In the genomic region with DNA sequence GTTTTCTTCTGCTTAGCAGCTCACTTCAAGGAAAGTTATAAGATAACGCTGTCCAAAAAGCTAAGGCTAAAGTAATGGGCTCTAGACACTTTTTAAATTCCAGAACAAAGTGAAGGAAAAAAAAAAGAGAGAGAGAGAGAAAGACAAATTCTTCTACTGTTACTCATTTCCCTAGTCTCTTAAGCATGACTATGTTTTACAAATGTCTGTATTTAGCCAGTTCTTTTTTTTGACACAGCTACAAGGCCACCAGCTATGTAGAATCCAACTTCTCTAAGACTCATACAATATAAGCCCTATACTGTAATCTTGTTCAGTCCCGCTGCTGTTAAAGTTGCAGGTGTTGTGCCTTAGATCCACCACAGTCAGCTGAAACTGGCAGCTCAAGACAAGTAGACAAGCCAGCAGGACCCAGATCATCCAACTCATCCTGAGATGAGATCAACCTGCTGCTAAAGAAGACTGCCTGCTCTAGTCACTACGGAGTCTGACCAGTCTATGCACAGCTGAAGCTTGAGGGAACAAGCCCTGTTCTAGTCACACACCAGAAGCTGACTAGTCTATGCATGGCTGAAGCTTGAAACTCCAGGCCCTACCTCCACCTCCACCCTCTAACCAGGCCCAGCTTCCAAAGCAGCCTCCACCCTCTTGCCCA, we compare ENCODE assay signal across 16 cellular contexts. TPM values are rescaled to one million over a fixed set of nuclear protein-coding genes. Genes with fewer than 3 reads are reported as not detected.
DNase-seq lines count a peak whose midpoint lies in the region; ATAC-seq and TF ChIP-seq lines count a peak whose summit lies in the region.
"Had no signal": no experiment of that assay in that cellular context is flagged by ENCODE, and none has a peak within 500 bp of the region (broad histone marks: within the 10 kb centered on the region; RNA-seq: fewer than 3 reads in every experiment).

No MANE protein-coding gene starts in this region.

- H4K20me1 ChIP-seq in SU-DHL-6 (ENCODE audit: low read depth, low read length) (no peaks in the 10 kb centered on the region), fibroblast of lung (ENCODE audit: control insufficient read depth, extremely low read depth, insufficient read depth, low read length) (no peaks in the 10 kb centered on the region)

- no peaks in the 10 kb centered on the region for H3K9me3 Mint-ChIP-seq in osteocyte (ENCODE audit: unreplicated experiment)

- H3K36me3 ChIP-seq in SU-DHL-6 (ENCODE audit: low read length) (peaks cover 10% of the 10 kb centered on the region), fibroblast of lung (ENCODE audit: control insufficient read depth, insufficient read depth, low read length) (no peaks in the 10 kb centered on the region), testis (ENCODE audit: low read depth, missing control alignments) (no peaks in the 10 kb centered on the region), neuronal stem cell (replicated peaks in 1 of 2; ENCODE audit: control insufficient read depth in 2 of 2, insufficient read depth in 2 of 2, low read length in 2 of 2) (peaks cover 5 to 66% of the 10 kb centered on the region in 2 donors)

- H3K36me3 Mint-ChIP-seq in osteocyte (ENCODE audit: unreplicated experiment): peaks cover 48% of the 10 kb centered on the region

- no peak overlapping the region for H2AFZ ChIP-seq in SU-DHL-6 (ENCODE audit: low read depth, low read length, severe bottlenecking)
- no peak overlapping the region for H2AFZ ChIP-seq in fibroblast of lung (ENCODE audit: low read length)
- H2AFZ ChIP-seq in neuronal stem cell (ENCODE audit: low read length): no peak overlapping the region

- peaks cover 2% of the 10 kb centered on the region; the same call in 1 of the 2 replicates for H3F3A ChIP-seq in SU-DHL-6 (ENCODE audit: insufficient read depth)

- H3K79me2 ChIP-seq in SU-DHL-6 (ENCODE audit: insufficient read depth, low read length): no peaks in the 10 kb centered on the region
- H3K79me2 ChIP-seq in fibroblast of lung (ENCODE audit: control insufficient read depth, insufficient read depth, low read length): no peaks in the 10 kb centered on the region

- H3K4me3 Mint-ChIP-seq in osteocyte (ENCODE audit: unreplicated experiment): peak overlapping the region; percentile 16
- H3K4me3 Mint-ChIP-seq: activated CD8-positive, alpha-beta T cell treated with anti-CD3 and anti-CD28 coated beads for 36 hours; immature natural killer cell had no signal

- H3K4me3 ChIP-seq in SU-DHL-6 (ENCODE audit: insufficient read depth, low read length, poor library complexity, severe bottlenecking): no peak overlapping the region
- no peak overlapping the region for H3K4me3 ChIP-seq in fibroblast of lung (replicated peaks in 1 of 4; ENCODE audit: control extremely low read depth in 1 of 4, insufficient read depth in 1 of 4, low read depth in 3 of 4, low read length in 4 of 4)
- no peak overlapping the region for H3K4me3 ChIP-seq in testis
- no peak overlapping the region for H3K4me3 ChIP-seq in neuronal stem cell (ENCODE audit: low read length in 2 of 2)

- H3K27me3 Mint-ChIP-seq in osteocyte (ENCODE audit: unreplicated experiment): no peaks in the 10 kb centered on the region
- H3K27me3 Mint-ChIP-seq: activated CD8-positive, alpha-beta T cell treated with anti-CD3 and anti-CD28 coated beads for 36 hours had no signal

- H2BK12ac ChIP-seq in neuronal stem cell (ENCODE audit: low read length): no peak overlapping the region

- no peak overlapping the region for H4K91ac ChIP-seq in neuronal stem cell (ENCODE audit: low read depth, low read length, poor library complexity)

- 68 to 79% methylated on average over 3 of the region's 3 CpGs for whole genome bisulfite sequencing in testis, 2 donors
- no CpG with 5 or more reads among the region's 3 CpGs for WGBS in neuronal stem cell (ENCODE audit: extremely low coverage in 2 of 2, insufficient read length in 2 of 2, insufficient replicate concordance in 1 of 2), 2 donors

- TF ChIP-seq CTCF in SU-DHL-6 (IDR thresholded peaks at IDR 0.05; ENCODE audit: insufficient read depth, low read length, poor library complexity, severe bottlenecking) (no peak), fibroblast of lung (conservative IDR thresholded peaks at IDR 0.05 in 1 of 2, IDR thresholded peaks at IDR 0.05 in 1 of 2; ENCODE audit: low read depth in 1 of 2, low read length in 2 of 2) (no peak), osteocyte (IDR thresholded peaks at IDR 0.05) (no peak), testis (IDR thresholded peaks at IDR 0.05) (no peak)

- no peak overlapping the region for H2AK5ac ChIP-seq in neuronal stem cell (ENCODE audit: low read depth, low read length)

- no peaks in the 10 kb centered on the region for H3K9me3 ChIP-seq in SU-DHL-6 (ENCODE audit: insufficient read depth, low read length)
- no peaks in the 10 kb centered on the region for H3K9me3 ChIP-seq in fibroblast of lung (ENCODE audit: control insufficient read depth, insufficient read depth, low read depth, low read length)
- no peaks in the 10 kb centered on the region for H3K9me3 ChIP-seq in testis
- H3K9me3 ChIP-seq in neuronal stem cell (replicated peaks in 1 of 2; ENCODE audit: control insufficient read depth in 2 of 2, insufficient read depth in 1 of 2, low read depth in 1 of 2, low read length in 2 of 2): peaks cover 3 to 19% of the 10 kb centered on the region in 2 donors

- H4K8ac ChIP-seq in neuronal stem cell (ENCODE audit: low read depth, low read length): no peak overlapping the region

- H3K27ac Mint-ChIP-seq in osteocyte (ENCODE audit: unreplicated experiment): peak overlapping the region; percentile 85
- H3K27ac Mint-ChIP-seq: activated CD8-positive, alpha-beta T cell treated with anti-CD3 and anti-CD28 coated beads for 36 hours; activated T-helper 2 cell treated with anti-CD3 and anti-CD28 coated beads, Interferon-gamma antibody, Interleukin-2, Interleukin-4, amounts not matched to agents 10 μg/mL and 5 μg/mL and 100 μg/mL, durations not matched to agents 14 hours and 24 hours and 36 hours had no signal

- H3K9ac ChIP-seq in SU-DHL-6 (ENCODE audit: low read length) (no peak overlapping the region), fibroblast of lung (ENCODE audit: insufficient read depth, low read length) (no peak overlapping the region), neuronal stem cell (ENCODE audit: low read depth, low read length, poor library complexity) (no peak overlapping the region)

- H3K18ac ChIP-seq in neuronal stem cell (ENCODE audit: low read length): no peak overlapping the region

- DNase-seq in AG08395 (ENCODE audit: low spot score) (peak; percentile 17), fibroblast of lung (ENCODE audit: low read depth in 2 of 2) (peak; percentile 30 to 85), osteocyte (ENCODE audit: extremely low spot score, unreplicated experiment) (no peak), testis (no peak), neuronal stem cell (ENCODE audit: low spot score) (no peak)
- DNase-seq in stimulated activated CD4-positive, alpha-beta T cell treated with anti-CD3 and anti-CD28 coated beads, Interleukin-4, amount 100 ng/mL, for 24 hours: no peak
- DNase-seq: ACHN; activated CD8-positive, alpha-beta T cell treated with anti-CD3 and anti-CD28 coated beads for 36 hours; anterior cingulate cortex; effector memory CD4-positive, alpha-beta T cell; immature natural killer cell; Karpas-422; nucleus accumbens had no signal

- peaks cover 24% of the 10 kb centered on the region for H3K4me1 Mint-ChIP-seq in osteocyte (ENCODE audit: unreplicated experiment)

- no peak overlapping the region for H3K14ac ChIP-seq in neuronal stem cell (ENCODE audit: low read length)

- no peaks in the 10 kb centered on the region for H3K9me2 ChIP-seq in SU-DHL-6 (replicated peaks; ENCODE audit: insufficient read depth, low read length)

- H3K79me1 ChIP-seq in neuronal stem cell (ENCODE audit: low read depth, low read length): no peaks in the 10 kb centered on the region

- intact Hi-C loops in testis (cut with DNase I; ENCODE audit: low total_unique reads): no loop called here

- no peak overlapping the region for H3K4ac ChIP-seq in neuronal stem cell (ENCODE audit: low read length)

- ATAC-seq in GM18520 (IDR thresholded peaks at IDR 0.05; ENCODE audit: unreplicated experiment): no peak
- ATAC-seq: activated CD8-positive, alpha-beta T cell treated with anti-CD3 and anti-CD28 coated beads for 36 hours had no signal

- H3K23ac ChIP-seq in neuronal stem cell (ENCODE audit: low read depth, low read length, poor library complexity): no peak overlapping the region

- TF ChIP-seq POLR2A in testis (IDR thresholded peaks at IDR 0.05): no peak

- H3K27me3 ChIP-seq in SU-DHL-6 (ENCODE audit: low read length): no peaks in the 10 kb centered on the region
- no peaks in the 10 kb centered on the region for H3K27me3 ChIP-seq in fibroblast of lung (ENCODE audit: control insufficient read depth, insufficient read depth, low read length)
- no peaks in the 10 kb centered on the region for H3K27me3 ChIP-seq in testis
- H3K27me3 ChIP-seq in neuronal stem cell (ENCODE audit: control insufficient read depth in 3 of 3, insufficient read depth in 3 of 3, low read depth in 1 of 3, low read length in 3 of 3): no peaks in the 10 kb centered on the region

- H3K4me1 ChIP-seq in fibroblast of lung (ENCODE audit: control insufficient read depth, extremely low read depth, insufficient read depth, low read length): no peaks in the 10 kb centered on the region
- no peaks in the 10 kb centered on the region for H3K4me1 ChIP-seq in testis
- H3K4me1 ChIP-seq in neuronal stem cell (ENCODE audit: control insufficient read depth in 2 of 2, insufficient read depth in 1 of 2, low read depth in 1 of 2, low read length in 2 of 2): no peaks in the 10 kb centered on the region

- H3K27ac ChIP-seq in SU-DHL-6 (ENCODE audit: low read depth, low read length): peak overlapping the region; percentile 76
- no peak overlapping the region for H3K27ac ChIP-seq in fibroblast of lung (ENCODE audit: insufficient read depth, low read length)
- H3K27ac ChIP-seq in testis: no peak overlapping the region
- no peak overlapping the region for H3K27ac ChIP-seq in neuronal stem cell (replicated peaks; ENCODE audit: low read length)

- no peak overlapping the region for H2BK15ac ChIP-seq in neuronal stem cell (ENCODE audit: low read length)

- H3K4me2 ChIP-seq in SU-DHL-6 (ENCODE audit: low read depth, low read length, poor library complexity, severe bottlenecking): peak overlapping the region; percentile 7
- H3K4me2 ChIP-seq in fibroblast of lung (ENCODE audit: extremely low read depth, insufficient read depth, low read length): no peak overlapping the region
- no peak overlapping the region for H3K4me2 ChIP-seq in neuronal stem cell (ENCODE audit: insufficient read depth, low read length, poor library complexity, severe bottlenecking)

- no peak overlapping the region for H2BK5ac ChIP-seq in neuronal stem cell (ENCODE audit: low read length)

- H2BK120ac ChIP-seq in neuronal stem cell (ENCODE audit: low read depth, low read length): no peak overlapping the region

RNA-seq across cellular contexts. Expression of gene ZNF83, which starts 10.3 kb away (rescaled TPM):
- 47.0 and 60.6 TPM in 2 replicates for total RNA-seq in fibroblast of lung
- 21.1 and 27.2 TPM in 2 replicates for polyA plus RNA-seq in fibroblast of lung
- polyA plus RNA-seq in fibroblast of lung (2012): 11.9 and 16.6 TPM in 2 replicates
- polyA minus RNA-seq in fibroblast of lung (ENCODE audit: low replicate concordance): 6.2 and 11.7 TPM in 2 replicates
- 55.6 and 58.1 TPM in 2 replicates for total RNA-seq in osteocyte
- 10 to 100 TPM; 50.8 to 61.1 TPM for total RNA-seq in testis
- 28.6 TPM for polyA plus RNA-seq in testis (ENCODE audit: insufficient read depth, low read depth, low replicate concordance)
- polyA plus RNA-seq in neuronal stem cell (2013, experiment 1 of 2): 41.4 TPM
- polyA plus RNA-seq in neuronal stem cell (2013, experiment 2 of 2): 40.6 TPM

Comparison
In these comparisons a context has a peak if more than half of its experiments do, and no peak if none do; other contexts are left out.
1. DNase-seq: peak in AG08395 (single experiment) and fibroblast of lung (2 of 2); none in osteocyte (single experiment), testis (single experiment), neuronal stem cell (single experiment) and stimulated activated CD4-positive, alpha-beta T cell treated with anti-CD3 and anti-CD28 coated beads, Interleukin-4, amount 100 ng/mL, for 24 hours (single experiment).